Comparison of ENCODE assay signal across 12 cellular contexts in genomic region chr9:76866689-76867088, GRCh38. TPM values are rescaled to one million over a fixed set of nuclear protein-coding genes. Genes with fewer than 3 reads are reported as not detected.
DNase-seq lines count a peak whose midpoint lies in the region; ATAC-seq and TF ChIP-seq lines count a peak whose summit lies in the region.
"Had no signal": no experiment of that assay in that cellular context is flagged by ENCODE, and none has a peak within 500 bp of the region (broad histone marks: within the 10 kb centered on the region; RNA-seq: fewer than 3 reads in every experiment).

No MANE protein-coding gene starts in this region.

- no peaks in the 10 kb centered on the region for H3K36me3 ChIP-seq in ACC112 (ENCODE audit: insufficient read depth, low read length)
- H3K36me3 ChIP-seq in testis (ENCODE audit: low read depth, missing control alignments) = no peaks in the 10 kb centered on the region
- no peaks in the 10 kb centered on the region for H3K36me3 ChIP-seq in lower lobe of right lung
- H3K36me3 ChIP-seq: upper lobe of left lung had no signal

- peaks cover 4% of the 10 kb centered on the region for H3K79me2 ChIP-seq in ACC112 (ENCODE audit: control insufficient read depth, insufficient read depth, low read length, unreplicated experiment)

- no peak for TF ChIP-seq CTCF in testis (IDR thresholded peaks at IDR 0.05)
- TF ChIP-seq CTCF in lower lobe of right lung (IDR thresholded peaks at IDR 0.05) = no peak

- H3K4me1 ChIP-seq in ACC112 (ENCODE audit: control insufficient read depth, insufficient read depth, low read length, unreplicated experiment) = peaks cover 40% of the 10 kb centered on the region
- no peaks in the 10 kb centered on the region for H3K4me1 ChIP-seq in testis
- no peaks in the 10 kb centered on the region for H3K4me1 ChIP-seq in lower lobe of right lung
- H3K4me1 ChIP-seq: upper lobe of left lung had no signal

- intact Hi-C loops in testis (cut with DNase I; ENCODE audit: low total_unique reads) = no loop called here
- intact Hi-C loops in lower lobe of right lung (cut with DNase I) = no loop called here

- WGBS in testis, 2 donors = 33 to 56% methylated on average over 7 of the region's 7 CpGs

- ATAC-seq in HG03432 (IDR thresholded peaks at IDR 0.05; ENCODE audit: unreplicated experiment) (peak; percentile 43), lower lobe of right lung (no peak), HG02678 (IDR thresholded peaks at IDR 0.05; ENCODE audit: unreplicated experiment) (no peak)

- H3K4me3 ChIP-seq in ACC112 (ENCODE audit: low read depth, low read length) (peak overlapping the region; percentile 43), testis (no peak overlapping the region), lower lobe of right lung (no peak overlapping the region)
- H3K4me3 ChIP-seq: upper lobe of left lung had no signal

- no peak for TF ChIP-seq POLR2A in testis (IDR thresholded peaks at IDR 0.05)

- H3K27me3 ChIP-seq in ACC112 (ENCODE audit: insufficient read depth, low read length) (no peaks in the 10 kb centered on the region), testis (no peaks in the 10 kb centered on the region), lower lobe of right lung (ENCODE audit: low read depth) (no peaks in the 10 kb centered on the region)
- H3K27me3 ChIP-seq: upper lobe of left lung had no signal

- no peaks in the 10 kb centered on the region for H3K9me3 ChIP-seq in testis
- no peaks in the 10 kb centered on the region for H3K9me3 ChIP-seq in lower lobe of right lung
- H3K9me3 ChIP-seq: upper lobe of left lung had no signal

- peak overlapping the region; percentile 82 for H2AFZ ChIP-seq in ACC112 (ENCODE audit: low read length, unreplicated experiment)

- DNase-seq in astrocyte of the hippocampus (ENCODE audit: low read depth, low spot score) (peak; percentile 92), kidney glomerular epithelial cell (lab: John Stamatoyannopoulos, UW) (peak; percentile 91), testis (no peak), lower lobe of right lung (no peak), SK-N-DZ (ENCODE audit: low spot score) (no peak)
- DNase-seq: CD4-positive, CD25-positive, alpha-beta regulatory T cell; dermis blood vessel endothelial cell; midbrain; upper lobe of left lung had no signal

- H3K27ac ChIP-seq in ACC112 (ENCODE audit: low read depth, low read length) (peak overlapping the region; percentile 94), testis (no peak overlapping the region), lower lobe of right lung (no peak overlapping the region)
- H3K27ac ChIP-seq: upper lobe of left lung had no signal

RNA-seq across cellular contexts. Expression of gene PRUNE2, which starts 39.2 kb away (rescaled TPM):
- total RNA-seq in testis = 10 to 100 TPM; 15.8 to 17.2 TPM
- 19.3 TPM for polyA plus RNA-seq in testis (ENCODE audit: insufficient read depth, low read depth, low replicate concordance)
- 13.6 TPM for total RNA-seq in lower lobe of right lung
- polyA plus RNA-seq in SK-N-DZ (2014; cell fraction: cytosol; rRNA removed) = 58.5 and 61.0 TPM in 2 replicates
- polyA plus RNA-seq in SK-N-DZ (2014; cell fraction: nucleus; rRNA removed) = 57.0 and 87.5 TPM in 2 replicates
- total RNA-seq: CD4-positive, CD25-positive, alpha-beta regulatory T cell had no signal

Comparison
In these comparisons a context has a peak if more than half of its experiments do, and no peak if none do; other contexts are left out.
1. DNase-seq: peak in astrocyte of the hippocampus (single experiment) and kidney glomerular epithelial cell (single experiment); none in testis (single experiment), lower lobe of right lung (single experiment) and SK-N-DZ (single experiment).